In genomic region chr1:91732291-91732953, GRCh38 we compare ENCODE assay signal across 8 cellular contexts.
A peak's percentile ranks its signal among the peaks of the same experiment; 100 is the strongest.
DNase-seq lines count a peak whose midpoint lies in the region; ATAC-seq, FAIRE-seq and TF ChIP-seq lines count a peak whose summit lies in the region.

No MANE protein-coding gene starts in this region.

- no peaks in the 10 kb centered on the region for H3K79me2 ChIP-seq in keratinocyte (ENCODE audit: control insufficient read depth, insufficient read depth, low read length)

- peak overlapping the region; percentile 57 for H3K4me2 ChIP-seq in keratinocyte (ENCODE audit: control insufficient read depth, extremely low read depth, insufficient read depth, low read depth, low read length)

- H4K20me1 ChIP-seq in keratinocyte (ENCODE audit: control insufficient read depth, extremely low read depth, insufficient read depth, low read length): no peaks in the 10 kb centered on the region

- peaks cover 3% of the 10 kb centered on the region for H3K9me1 ChIP-seq in keratinocyte (ENCODE audit: control insufficient read depth, extremely low read depth, insufficient read depth, low read length)

- H3K4me3 ChIP-seq in CD4-positive, alpha-beta memory T cell (ENCODE audit: low read length in 2 of 2): no peak overlapping the region
- no peak overlapping the region for H3K4me3 ChIP-seq in keratinocyte (ENCODE audit: control insufficient read depth in 2 of 3, extremely low read depth in 1 of 3, insufficient read depth in 2 of 3, low read depth in 1 of 3, low read length in 3 of 3)
- no peak overlapping the region for H3K4me3 ChIP-seq in tibial artery

- intact Hi-C loops in CD4-positive, alpha-beta memory T cell (cut with micrococcal nuclease): no loop called here
- intact Hi-C loops in tibial artery (cut with DNase I; ENCODE audit: low total_unique reads): loop anchor here (10.0 kb wide), 1 partner anchor 152 kb away; the partner anchor contains the start of gene TGFBR3

- peaks cover 42% of the 10 kb centered on the region for H3K4me1 ChIP-seq in CD4-positive, alpha-beta memory T cell (ENCODE audit: insufficient read depth, low read length)
- H3K4me1 ChIP-seq in keratinocyte (ENCODE audit: control insufficient read depth, extremely low read depth, insufficient read depth, low read length) (peaks cover 35% of the 10 kb centered on the region), tibial artery (peaks cover 0 to 43% (median 26%) of the 10 kb centered on the region in 4 donors)

- no peaks in the 10 kb centered on the region for H3K9me3 ChIP-seq in CD4-positive, alpha-beta memory T cell (ENCODE audit: control insufficient read depth in 1 of 2, low read length in 2 of 2)
- no peaks in the 10 kb centered on the region for H3K9me3 ChIP-seq in keratinocyte (ENCODE audit: control insufficient read depth, low read depth, low read length)
- H3K9me3 ChIP-seq in tibial artery: no peaks in the 10 kb centered on the region

- no peak for FAIRE-seq in keratinocyte (lab: Jason Lieb, UNC)

- POLR2A ChIA-PET in CD4-positive, alpha-beta memory T cell (lab: Charles Lee; ENCODE audit: partially characterized antibody): interaction anchor here (0.8 kb wide), 1 partner anchor 72 kb away, joined by 4 read pairs; no protein-coding TSS in a partner anchor

- H3K4me3 Mint-ChIP-seq in CD4-positive, alpha-beta memory T cell: peak overlapping the region in 6 of 8 donors; percentile 39 to 86 (median 58)
- no peak overlapping the region for H3K4me3 Mint-ChIP-seq in type B pancreatic cell

- TF ChIP-seq CTCF in keratinocyte (optimal IDR thresholded peaks at IDR 0.05 in 1 of 3, IDR thresholded peaks at IDR 0.05 in 1 of 3, conservative IDR thresholded peaks at IDR 0.05 in 1 of 3; ENCODE audit: extremely low read depth in 1 of 3, insufficient read depth in 2 of 3, low read length in 3 of 3) (no peak), tibial artery (IDR thresholded peaks at IDR 0.05) (no peak), type B pancreatic cell (conservative IDR thresholded peaks at IDR 0.05) (no peak)

- H3K36me3 Mint-ChIP-seq in CD4-positive, alpha-beta memory T cell: peaks cover 27 to 59% of the 10 kb centered on the region in 2 donors
- H3K36me3 Mint-ChIP-seq in type B pancreatic cell: peaks cover 28% of the 10 kb centered on the region

- H3K4me1 Mint-ChIP-seq in CD4-positive, alpha-beta memory T cell: peaks cover 32 to 55% (median 47%) of the 10 kb centered on the region in 4 donors
- H3K4me1 Mint-ChIP-seq in type B pancreatic cell (ENCODE audit: unreplicated experiment): peaks cover 41% of the 10 kb centered on the region

- peak; percentile 37 for ATAC-seq in HG02759 (IDR thresholded peaks at IDR 0.05; ENCODE audit: unreplicated experiment)

- no peak overlapping the region for H3K27ac ChIP-seq in CD4-positive, alpha-beta memory T cell (ENCODE audit: low read depth, low read length)
- H3K27ac ChIP-seq in keratinocyte (ENCODE audit: control insufficient read depth, insufficient read depth, low read length) (no peak overlapping the region), tibial artery (peak overlapping the region; percentile 32 to 44)

- CTCF ChIA-PET in CD4-positive, alpha-beta memory T cell (lab: Charles Lee; ENCODE audit: partially characterized antibody): interaction anchor here (2.4 kb wide), 1 partner anchor 152 kb away, joined by 8 read pairs; no protein-coding TSS in a partner anchor

- no peak overlapping the region for H3K9ac ChIP-seq in keratinocyte (ENCODE audit: control insufficient read depth, extremely low read depth, insufficient read depth, low read length)

- dilution Hi-C loops in keratinocyte (cut with MboI; ENCODE audit: extremely low pct_ligation_motif_present, low sequenced_read_pairs): no loop called here

- H3K27me3 ChIP-seq in CD4-positive, alpha-beta memory T cell (ENCODE audit: insufficient read depth, low read length): no peaks in the 10 kb centered on the region
- H3K27me3 ChIP-seq in keratinocyte (ENCODE audit: control insufficient read depth, extremely low read depth, insufficient read depth, low read length) (no peaks in the 10 kb centered on the region), tibial artery (no peaks in the 10 kb centered on the region)

- H3K27me3 Mint-ChIP-seq in CD4-positive, alpha-beta memory T cell: no peaks in the 10 kb centered on the region
- no peaks in the 10 kb centered on the region for H3K27me3 Mint-ChIP-seq in type B pancreatic cell

- H3K9me3 Mint-ChIP-seq in CD4-positive, alpha-beta memory T cell: no peaks in the 10 kb centered on the region
- H3K9me3 Mint-ChIP-seq in type B pancreatic cell: peaks cover 5% of the 10 kb centered on the region

- peak overlapping the region; percentile 19 to 80 (median 42) for H3K27ac Mint-ChIP-seq in CD4-positive, alpha-beta memory T cell
- no peak overlapping the region for H3K27ac Mint-ChIP-seq in type B pancreatic cell

- H3K36me3 ChIP-seq in CD4-positive, alpha-beta memory T cell (ENCODE audit: insufficient read depth, low read length): peaks cover 14% of the 10 kb centered on the region
- H3K36me3 ChIP-seq in keratinocyte (ENCODE audit: control insufficient read depth in 2 of 2, extremely low read depth in 1 of 2, insufficient read depth in 2 of 2, low read length in 2 of 2): peaks cover 0 to 1% of the 10 kb centered on the region in 2 experiments
- peaks cover 0 to 16% (median 14%) of the 10 kb centered on the region in 3 donors for H3K36me3 ChIP-seq in tibial artery

- DNase-seq in CD4-positive, alpha-beta memory T cell: no peak
- DNase-seq in activated CD8-positive, alpha-beta memory T cell treated with anti-CD3 and anti-CD28 coated beads for 24 hours: peak; percentile 69
- DNase-seq in keratinocyte (ENCODE audit: low read depth, low spot score): no peak
- DNase-seq in tibial artery: no peak
- DNase-seq in effector CD4-positive, alpha-beta T cell: no peak
- DNase-seq in type B pancreatic cell (ENCODE audit: extremely low spot score, unreplicated experiment): no peak
- DNase-seq in HUDEP-2 (lab: John Stamatoyannopoulos, UW; ENCODE audit: unreplicated experiment in 76 of 76): no peak

- H2AFZ ChIP-seq in keratinocyte (ENCODE audit: control insufficient read depth, low read length): no peak overlapping the region

Comparison
In these comparisons a context has a peak if more than half of its experiments do, and no peak if none do; other contexts are left out.
1. H3K27ac ChIP-seq: peak in tibial artery (2 of 2); none in CD4-positive, alpha-beta memory T cell (single experiment) and keratinocyte (single experiment).